Comparison of ENCODE assay signal across 28 cellular contexts in genomic region chr10:44897049-44897448, GRCh38. TPM values are rescaled to one million over a fixed set of nuclear protein-coding genes. Genes with fewer than 3 reads are reported as not detected.
DNase-seq lines count a peak whose midpoint lies in the region; ATAC-seq, FAIRE-seq and TF ChIP-seq lines count a peak whose summit lies in the region.
"Had no signal": no experiment of that assay in that cellular context is flagged by ENCODE, and none has a peak within 500 bp of the region (broad histone marks: within the 10 kb centered on the region; RNA-seq: fewer than 3 reads in every experiment).

No MANE protein-coding gene starts in this region.

- TF ChIP-seq POLR2A in IMR-90 (IDR thresholded peaks at IDR 0.05; ENCODE audit: low read depth, low read length): no peak
- TF ChIP-seq POLR2A in H1 (IDR thresholded peaks at IDR 0.05; ENCODE audit: control extremely low read depth in 1 of 2, low read depth in 2 of 2, low read length in 2 of 2): no peak

- intact Hi-C loops in IMR-90 (cut with micrococcal nuclease): no loop called here
- intact Hi-C loops in head of caudate nucleus (cut with DNase I): no loop called here

- H2AK5ac ChIP-seq in IMR-90 (ENCODE audit: low read depth, low read length) (no peak overlapping the region), H1 (ENCODE audit: low read depth, low read length) (0 out of 2 replicates have a peak overlapping the region, but pooled peaks have one; percentile 39)

- no peak overlapping the region for H2AK9ac ChIP-seq in IMR-90 (replicated peaks; ENCODE audit: low read depth, low read length, poor library complexity)

- no peaks in the 10 kb centered on the region for H3K36me3 ChIP-seq in BLaER1 treated with 17β-estradiol and CSF1 and Interleukin-3, amounts not matched to agents 10 nM and 100 nM
- H3K36me3 ChIP-seq in IMR-90 (ENCODE audit: control insufficient read depth, insufficient read depth, low read length) (no peaks in the 10 kb centered on the region), H1 (ENCODE audit: control insufficient read depth in 2 of 4, insufficient read depth in 4 of 4, low read length in 3 of 4) (no peaks in the 10 kb centered on the region)
- H3K36me3 ChIP-seq: BE2C, HAP-1 had no signal

- H3K4me2 ChIP-seq in BLaER1 treated with 17β-estradiol and CSF1 and Interleukin-3, amounts not matched to agents 10 nM and 100 nM: peak overlapping the region in 6 of 11 experiments; percentile 68 to 89 (median 83); a peak in 12 of 22 replicates
- H3K4me2 ChIP-seq in IMR-90 (ENCODE audit: low read depth, low read length) (no peak overlapping the region), H1 (ENCODE audit: insufficient read depth in 1 of 2, low read depth in 2 of 2, low read length in 2 of 2) (no peak overlapping the region)
- H3K4me2 ChIP-seq: GM23338, SK-N-SH had no signal

- peaks cover 8 to 18% (median 11%) of the 10 kb centered on the region in 11 experiments; a peak in 18 of 22 replicates for H3K9me3 ChIP-seq in BLaER1 treated with 17β-estradiol and CSF1 and Interleukin-3, amounts not matched to agents 10 nM and 100 nM (replicated peaks in 1 of 11)
- H3K9me3 ChIP-seq in IMR-90 (ENCODE audit: control insufficient read depth, insufficient read depth, low read length): 0 out of 2 replicates have a peak, but pooled peaks cover 4% of the 10 kb centered on the region
- peaks cover 3 to 4% of the 10 kb centered on the region in 2 experiments; a peak in 2 of 4 replicates for H3K9me3 ChIP-seq in H1 (ENCODE audit: insufficient read depth in 2 of 2, low read depth in 1 of 2, low read length in 1 of 2)
- H3K9me3 ChIP-seq: BE2C, HAP-1, SK-N-SH had no signal

- TF ChIP-seq CTCF in IMR-90 (conservative IDR thresholded peaks at IDR 0.05; ENCODE audit: low read depth, low read length) (no peak), H1 (IDR thresholded peaks at IDR 0.05; ENCODE audit: control extremely low read depth in 1 of 3, insufficient read depth in 1 of 3, low read depth in 1 of 3, low read length in 3 of 3) (no peak)

- no peaks in the 10 kb centered on the region for H3K27me3 ChIP-seq in BLaER1 treated with 17β-estradiol and CSF1 and Interleukin-3, amounts not matched to agents 10 nM and 100 nM
- H3K27me3 ChIP-seq in IMR-90 (ENCODE audit: control insufficient read depth, insufficient read depth, low read length) (peaks cover 28% of the 10 kb centered on the region), H1 (replicated peaks in 1 of 4; ENCODE audit: control insufficient read depth in 3 of 4, extremely low read depth in 1 of 4, insufficient read depth in 3 of 4, low read length in 3 of 4) (no peaks in the 10 kb centered on the region)
- H3K27me3 ChIP-seq: BE2C had no signal

- no peak overlapping the region for H2BK12ac ChIP-seq in H1 (ENCODE audit: low read depth, low read length)

- no peak for TF ChIP-seq EP300 in H1 (IDR thresholded peaks at IDR 0.05; ENCODE audit: borderline replicate concordance in 1 of 2, low read depth in 2 of 2, low read length in 2 of 2)

- no peak overlapping the region for H4K5ac ChIP-seq in IMR-90 (ENCODE audit: low read depth, low read length)
- H4K5ac ChIP-seq in H1 (ENCODE audit: insufficient read length, low read depth, low read length): no peak overlapping the region

- ATAC-seq in IMR-90 (ENCODE audit: low read depth) (no peak), GM19455 (IDR thresholded peaks at IDR 0.05; ENCODE audit: unreplicated experiment) (no peak)
- ATAC-seq: GM23338 had no signal

- no peak overlapping the region for H3K4me3 ChIP-seq in BLaER1 treated with 17β-estradiol and CSF1 and Interleukin-3, amounts not matched to agents 10 nM and 100 nM
- H3K4me3 ChIP-seq in IMR-90 (ENCODE audit: insufficient read depth, low read depth, low read length) (no peak overlapping the region), H1 (ENCODE audit: extremely low read depth in 1 of 4, insufficient read depth in 2 of 4, low read depth in 3 of 4, low read length in 4 of 4) (no peak overlapping the region)
- H3K4me3 ChIP-seq: GM23338, HAP-1 had no signal

- H4K91ac ChIP-seq in IMR-90 (ENCODE audit: insufficient read depth, low read depth, low read length) (no peak overlapping the region), H1 (replicated peaks; ENCODE audit: insufficient read length, low read length) (no peak overlapping the region)

- dilution Hi-C loops in IMR-90 (cut with HindIII; ENCODE audit: low sequenced_read_pairs, unreplicated experiment): no loop called here

- in situ Hi-C loops in IMR-90 (cut with MboI; ENCODE audit: low sequenced_read_pairs): no loop called here

- no peak overlapping the region for H3K23ac ChIP-seq in IMR-90 (ENCODE audit: low read depth, low read length)
- H3K23ac ChIP-seq in H1 (ENCODE audit: insufficient read length): no peak overlapping the region

- H2BK5ac ChIP-seq in IMR-90 (ENCODE audit: low read depth, low read length, poor library complexity, severe bottlenecking): no peak overlapping the region
- no peak overlapping the region for H2BK5ac ChIP-seq in H1 (ENCODE audit: low read depth, low read length)

- no peak overlapping the region for H3K27ac ChIP-seq in BLaER1 treated with 17β-estradiol and CSF1 and Interleukin-3, amounts not matched to agents 10 nM and 100 nM
- no peak overlapping the region for H3K27ac ChIP-seq in IMR-90 (ENCODE audit: insufficient read depth, low read length)
- no peak overlapping the region for H3K27ac ChIP-seq in H1 (ENCODE audit: low read depth, low read length)

- CTCF ChIA-PET in IMR-90 (lab: Yijun Ruan, JAX): no interaction called here
- CTCF ChIA-PET in H1 (lab: Charles Lee; ENCODE audit: partially characterized antibody): interaction anchor here (0.9 to 2.4 kb wide), 9 partner anchors 10 to 39 kb away, joined by 3 to 9 read pairs (median 4); no protein-coding TSS in a partner anchor

- H3K14ac ChIP-seq in IMR-90 (replicated peaks; ENCODE audit: low read depth, low read length) (no peak overlapping the region), H1 (ENCODE audit: insufficient read length) (no peak overlapping the region)

- WGBS in IMR-90 (ENCODE audit: extremely low coverage in 2 of 2, insufficient read length in 1 of 2), 2 experiments: 70% methylated on average over 6 of the region's 7 CpGs; no CpG with 5 or more reads in 1 of the 2 experiments
- WGBS in H1 (ENCODE audit: extremely low coverage in 1 of 2, insufficient coverage in 1 of 2, insufficient read length in 1 of 2, insufficient replicate concordance in 2 of 2, low coverage in 1 of 2, low lambda C conversion rate in 2 of 2, missing lambda C conversion rate in 1 of 2), 2 experiments: 92% methylated on average over 7 of the region's 7 CpGs; no CpG with 5 or more reads in 1 of the 2 experiments

- DNase-seq in IMR-90 (peak; percentile 18), RKO (ENCODE audit: low spot score) (peak; percentile 41), H1 (ENCODE audit: low read depth in 1 of 2, low spot score in 2 of 2) (no peak), 8988T (no peak), head of caudate nucleus (no peak)
- DNase-seq: ACHN; BE2C; CD4-positive, CD25-positive, alpha-beta regulatory T cell; HFFc6; Kasumi-1; MV-4-11; NCI-H1105; NCI-H1436 treated with DMSO at 0.1 percent for 48 hours; NCI-H2029; NCI-H446 treated with DMSO at 0.1 percent for 48 hours; NCI-H526; NCI-H82; SIG-M5; SK-N-SH; SW 1271 had no signal

- no peak overlapping the region for H3K18ac ChIP-seq in IMR-90 (ENCODE audit: low read depth, low read length)
- no peak overlapping the region for H3K18ac ChIP-seq in H1 (ENCODE audit: extremely low read depth, low read length)

- H3K56ac ChIP-seq in IMR-90 (ENCODE audit: extremely low read depth, insufficient read depth, low read length): no peak overlapping the region
- H3K56ac ChIP-seq in H1 (replicated peaks; ENCODE audit: insufficient read length, low read depth, low read length): no peak overlapping the region

- H2BK15ac ChIP-seq in IMR-90 (ENCODE audit: low read depth, low read length) (no peak overlapping the region), H1 (ENCODE audit: low read length) (no peak overlapping the region)

- FAIRE-seq in H1 (lab: Jason Lieb, UNC): no peak
- FAIRE-seq: D721Med, GM18507 had no signal

- H3K9me1 ChIP-seq in IMR-90 (ENCODE audit: insufficient read depth, low read length): no peaks in the 10 kb centered on the region

- H3K9ac ChIP-seq in BLaER1 treated with 17β-estradiol and CSF1 and Interleukin-3, amounts not matched to agents 10 nM and 100 nM: no peak overlapping the region
- H3K9ac ChIP-seq in IMR-90 (ENCODE audit: low read depth, low read length): no peak overlapping the region
- H3K9ac ChIP-seq in H1 (replicated peaks in 1 of 4; ENCODE audit: extremely low read depth in 1 of 4, low read depth in 3 of 4, low read length in 3 of 4): no peak overlapping the region
- H3K9ac ChIP-seq: SK-N-SH had no signal

- H4K20me1 ChIP-seq in BLaER1 treated with 17β-estradiol and CSF1 and Interleukin-3, amounts not matched to agents 10 nM and 100 nM: no peaks in the 10 kb centered on the region
- no peaks in the 10 kb centered on the region for H4K20me1 ChIP-seq in IMR-90 (ENCODE audit: insufficient read depth, low read length)
- no peaks in the 10 kb centered on the region for H4K20me1 ChIP-seq in H1 (replicated peaks in 1 of 2; ENCODE audit: control insufficient read depth in 1 of 2, insufficient read depth in 2 of 2, low read length in 2 of 2)

- no peaks in the 10 kb centered on the region; the same call in 1 of the 2 replicates for H3K23me2 ChIP-seq in H1 (ENCODE audit: low read depth, low read length)

- H3K79me1 ChIP-seq in IMR-90 (ENCODE audit: low read depth in 1 of 2, low read length in 2 of 2) (no peaks in the 10 kb centered on the region), H1 (ENCODE audit: low read depth, low read length) (no peaks in the 10 kb centered on the region)

- no peaks in the 10 kb centered on the region for H3K79me2 ChIP-seq in H1 (ENCODE audit: control insufficient read depth in 1 of 2, insufficient read depth in 2 of 2, low read length in 2 of 2)

- peaks cover 8 to 87% (median 65%) of the 10 kb centered on the region in 10 experiments; a peak in 19 of 20 replicates for H3K4me1 ChIP-seq in BLaER1 treated with 17β-estradiol and CSF1 and Interleukin-3, amounts not matched to agents 10 nM and 100 nM
- H3K4me1 ChIP-seq in IMR-90 (ENCODE audit: control insufficient read depth, insufficient read depth, low read length) (no peaks in the 10 kb centered on the region), H1 (replicated peaks in 1 of 4; ENCODE audit: control insufficient read depth in 3 of 4, insufficient read depth in 4 of 4, low read length in 3 of 4) (peaks cover 7 to 18% (median 9%) of the 10 kb centered on the region in 4 experiments)
- H3K4me1 ChIP-seq: BE2C, HAP-1 had no signal

- H2BK120ac ChIP-seq in IMR-90 (ENCODE audit: low read depth, low read length): no peak overlapping the region
- no peak overlapping the region for H2BK120ac ChIP-seq in H1 (replicated peaks; ENCODE audit: low read depth, low read length)

- no peak for TF ChIP-seq RAD21 in IMR-90 (IDR thresholded peaks at IDR 0.05; ENCODE audit: low read length)
- no peak for TF ChIP-seq RAD21 in H1 (IDR thresholded peaks at IDR 0.05 in 1 of 2, conservative IDR thresholded peaks at IDR 0.05 in 1 of 2; ENCODE audit: low read depth in 2 of 2, low read length in 2 of 2)

- POLR2A ChIA-PET in IMR-90 (lab: Charles Lee; ENCODE audit: unreplicated experiment) (no interaction called here), H1 (lab: Charles Lee; ENCODE audit: partially characterized antibody) (interaction anchor here (0.9 kb wide), 1 partner anchor 18 kb away, joined by 3 read pairs; no protein-coding TSS in a partner anchor)

- H2BK20ac ChIP-seq in IMR-90 (ENCODE audit: low read depth, low read length) (no peak overlapping the region), H1 (ENCODE audit: low read length) (no peak overlapping the region)

- H4K8ac ChIP-seq in IMR-90 (ENCODE audit: low read depth in 2 of 2, low read length in 2 of 2) (no peak overlapping the region), H1 (ENCODE audit: extremely low read depth, insufficient read depth, low read length) (no peak overlapping the region)

- BruUV-seq in IMR-90 (replicated peaks; lab: Mats Ljungman, UMichigan): no TSS peak

- H3K4ac ChIP-seq in IMR-90 (ENCODE audit: low read depth, low read length): no peak overlapping the region
- no peak overlapping the region for H3K4ac ChIP-seq in H1 (replicated peaks; ENCODE audit: insufficient read length, low read depth, low read length)

- H2AFZ ChIP-seq in IMR-90 (replicated peaks; ENCODE audit: low read length, poor library complexity) (no peak overlapping the region), H1 (ENCODE audit: low read length) (no peak overlapping the region)
- H2AFZ ChIP-seq: GM23338 had no signal

RNA-seq across cellular contexts. Expression of gene TMEM72, which starts 14.1 kb away (rescaled TPM):
- not detected in 2 replicates for total RNA-seq in IMR-90 (2012; rRNA removed)
- polyA plus RNA-seq in IMR-90 (2012; rRNA removed) (not detected in 2 replicates), H1 (2011; rRNA removed) (not detected in 2 replicates)
- polyA plus RNA-seq in IMR-90 (2012; cell fraction: cytosol; rRNA removed): not detected in 2 replicates
- not detected in 2 replicates for polyA plus RNA-seq in IMR-90 (2012; cell fraction: nucleus; rRNA removed; ENCODE audit: low replicate concordance)
- total RNA-seq in H1 (2021; fragmentation: NEBNext Ultra II Directional; extraction: Animal tissue kit (Norgen Biotek cat#: 25700)): not detected in 2 replicates
- polyA plus RNA-seq in H1 (2011; cell fraction: cytosol; rRNA removed): 0.03 TPM
- polyA plus RNA-seq in H1 (2011; cell fraction: nucleus; rRNA removed): not detected
- not detected in 4 replicates for polyA plus RNA-seq in H1 (2012, experiment 1 of 2)
- polyA plus RNA-seq in H1 (2012, experiment 2 of 2): not detected
- polyA plus RNA-seq in H1 (2013, experiment 1 of 2): not detected
- not detected for polyA plus RNA-seq in H1 (2013, experiment 2 of 2)
- not detected in 2 replicates for polyA minus RNA-seq in H1 (2011; rRNA and poly(A)+ RNA removed)
- polyA minus RNA-seq in H1 (2011; cell fraction: cytosol; rRNA and poly(A)+ RNA removed): not detected
- not detected for polyA minus RNA-seq in H1 (2011; cell fraction: nucleus; rRNA and poly(A)+ RNA removed)
- total RNA-seq: CD4-positive, CD25-positive, alpha-beta regulatory T cell; GM23338; HFFc6; M059J had no signal
- polyA plus RNA-seq: CD4-positive, CD25-positive, alpha-beta regulatory T cell; GM23338; IgD-negative memory B cell; SK-N-SH had no signal

Comparison
In these comparisons a context has a peak if more than half of its experiments do, and no peak if none do; other contexts are left out.
1. H3K4me2 ChIP-seq: peak in BLaER1 treated with 17β-estradiol and CSF1 and Interleukin-3, amounts not matched to agents 10 nM and 100 nM (6 of 11); none in IMR-90 (single experiment) and H1 (0 of 2).
2. DNase-seq: peak in IMR-90 (single experiment) and RKO (single experiment); none in H1 (0 of 2), 8988T (single experiment) and head of caudate nucleus (0 of 42).